Comparison of ENCODE assay signal across 19 cellular contexts in genomic region chr16:79826732-79827514, GRCh38.
"Had no signal": no experiment of that assay in that cellular context is flagged by ENCODE, and none has a peak within 500 bp of the region (broad histone marks: within the 10 kb centered on the region; RNA-seq: fewer than 3 reads in every experiment).

No MANE protein-coding gene starts in this region.

- H3K4me3 ChIP-seq: body of pancreas had no signal

- H3K27me3 ChIP-seq: body of pancreas, foreskin keratinocyte, neutrophil had no signal

- DNase-seq: activated CD4-positive, alpha-beta T cell treated with anti-CD3 and anti-CD28 coated beads for 36 hours; activated CD4-positive, alpha-beta T cell treated with anti-CD3 and anti-CD28 coated beads, Interleukin-2, amount 50 U/mL, for 48 hours; activated gamma-delta T cell treated with Interleukin-2 at 50 U/mL for 16 hours; activated naive CD8-positive, alpha-beta T cell treated with anti-CD3 and anti-CD28 coated beads for 36 hours; amygdala; body of pancreas; caudate nucleus; foreskin keratinocyte; kidney; SHP77; SK-N-SH; stimulated activated CD4-positive, alpha-beta T cell treated with anti-CD3 and anti-CD28 coated beads, Interleukin-15, amount 100 ng/mL, for 24 hours; stimulated activated CD4-positive, alpha-beta T cell treated with anti-CD3 and anti-CD28 coated beads, Interleukin-4, amount 100 ng/mL, for 1 hour; stimulated activated naive CD8-positive, alpha-beta T cell treated with anti-CD3 and anti-CD28 coated beads, Interleukin-15, amount 100 ng/mL, for 72 hours had no signal

- H3K4me1 ChIP-seq: body of pancreas, foreskin keratinocyte had no signal

- H3K36me3 ChIP-seq: neutrophil had no signal

- H3K4me3 Mint-ChIP-seq: activated CD4-positive, alpha-beta T cell treated with anti-CD3 and anti-CD28 coated beads for 36 hours; activated naive CD8-positive, alpha-beta T cell treated with anti-CD3 and anti-CD28 coated beads for 36 hours; activated T-helper 1 cell treated with anti-CD3 and anti-CD28 coated beads, Interleukin-12 subunit alpha, Interleukin-12 subunit beta, Interleukin-2, Interleukin-4 antibody, amounts not matched to agents 30 ng/mL and 10 ng/mL and 1 ng/mL, durations not matched to agents 14 hours and 24 hours and 36 hours; natural killer cell treated with Interleukin-12 subunit alpha and Interleukin-12 subunit beta and Interleukin-15 and Interleukin-18, amount 100 ng/mL, for 72 hours; stimulated activated naive CD8-positive, alpha-beta T cell treated with anti-CD3 and anti-CD28 coated beads, Interleukin-15, amount 100 ng/mL, for 72 hours; type B pancreatic cell; WTC11 had no signal

- ATAC-seq: activated CD4-positive, alpha-beta T cell treated with anti-CD3 and anti-CD28 coated beads for 36 hours; body of pancreas; foreskin keratinocyte; natural killer cell treated with Interleukin-12 subunit alpha and Interleukin-12 subunit beta and Interleukin-15 and Interleukin-18, amount 100 ng/mL, for 72 hours; stimulated activated naive CD8-positive, alpha-beta T cell treated with anti-CD3 and anti-CD28 coated beads, Interleukin-15, amount 100 ng/mL, for 72 hours; WTC11 had no signal

- H3K9me3 Mint-ChIP-seq: activated naive CD8-positive, alpha-beta T cell treated with anti-CD3 and anti-CD28 coated beads for 36 hours; activated T-helper 1 cell treated with anti-CD3 and anti-CD28 coated beads, Interleukin-12 subunit alpha, Interleukin-12 subunit beta, Interleukin-2, Interleukin-4 antibody, amounts not matched to agents 30 ng/mL and 10 ng/mL and 1 ng/mL, durations not matched to agents 14 hours and 24 hours and 36 hours; natural killer cell treated with Interleukin-12 subunit alpha and Interleukin-12 subunit beta and Interleukin-15 and Interleukin-18, amount 100 ng/mL, for 72 hours; stimulated activated naive CD8-positive, alpha-beta T cell treated with anti-CD3 and anti-CD28 coated beads, Interleukin-15, amount 100 ng/mL, for 72 hours; WTC11 had no signal

- H3K4me1 Mint-ChIP-seq: activated CD4-positive, alpha-beta T cell treated with anti-CD3 and anti-CD28 coated beads for 36 hours; activated naive CD8-positive, alpha-beta T cell treated with anti-CD3 and anti-CD28 coated beads for 36 hours; stimulated activated naive CD8-positive, alpha-beta T cell treated with anti-CD3 and anti-CD28 coated beads, Interleukin-15, amount 100 ng/mL, for 72 hours had no signal

- H3K27ac Mint-ChIP-seq: activated CD4-positive, alpha-beta T cell treated with anti-CD3 and anti-CD28 coated beads for 36 hours; activated naive CD8-positive, alpha-beta T cell treated with anti-CD3 and anti-CD28 coated beads for 36 hours; activated T-helper 1 cell treated with anti-CD3 and anti-CD28 coated beads, Interleukin-12 subunit alpha, Interleukin-12 subunit beta, Interleukin-2, Interleukin-4 antibody, amounts not matched to agents 30 ng/mL and 10 ng/mL and 1 ng/mL, durations not matched to agents 14 hours and 24 hours and 36 hours; natural killer cell treated with Interleukin-12 subunit alpha and Interleukin-12 subunit beta and Interleukin-15 and Interleukin-18, amount 100 ng/mL, for 72 hours; stimulated activated naive CD8-positive, alpha-beta T cell treated with anti-CD3 and anti-CD28 coated beads, Interleukin-15, amount 100 ng/mL, for 72 hours; type B pancreatic cell; WTC11 had no signal

- H3K27ac ChIP-seq: body of pancreas, foreskin keratinocyte, neutrophil had no signal

- H3K36me3 Mint-ChIP-seq: activated naive CD8-positive, alpha-beta T cell treated with anti-CD3 and anti-CD28 coated beads for 36 hours; natural killer cell treated with Interleukin-12 subunit alpha and Interleukin-12 subunit beta and Interleukin-15 and Interleukin-18, amount 100 ng/mL, for 72 hours; type B pancreatic cell; WTC11 had no signal

- H3K9me3 ChIP-seq: body of pancreas, neutrophil, SK-N-SH had no signal

- H3K27me3 Mint-ChIP-seq: activated naive CD8-positive, alpha-beta T cell treated with anti-CD3 and anti-CD28 coated beads for 36 hours; stimulated activated naive CD8-positive, alpha-beta T cell treated with anti-CD3 and anti-CD28 coated beads, Interleukin-15, amount 100 ng/mL, for 72 hours had no signal
